Comparison of ENCODE assay signal across 21 cellular contexts in genomic region chr10:3772349-3773222, GRCh38. TPM values are rescaled to one million over a fixed set of nuclear protein-coding genes. Genes with fewer than 3 reads are reported as not detected.
DNase-seq lines count a peak whose midpoint lies in the region; ATAC-seq, FAIRE-seq and TF ChIP-seq lines count a peak whose summit lies in the region.
"Had no signal": no experiment of that assay in that cellular context is flagged by ENCODE, and none has a peak within 500 bp of the region (broad histone marks: within the 10 kb centered on the region; RNA-seq: fewer than 3 reads in every experiment).

No MANE protein-coding gene starts in this region.

- H2AFZ ChIP-seq in HepG2 (ENCODE audit: low read length): no peak overlapping the region

- TF ChIP-seq POLR2A in HepG2 (IDR thresholded peaks at IDR 0.05; ENCODE audit: insufficient read depth in 1 of 2, low read depth in 2 of 2, low read length in 2 of 2) (peak in 1 of 2 experiments; percentile 35; a peak in 1 of 4 replicates), right lobe of liver (IDR thresholded peaks at IDR 0.05) (no peak)

- TF ChIP-seq CTCF in HepG2 (CRISPR knock-in tag; IDR thresholded peaks at IDR 0.05): no peak
- TF ChIP-seq CTCF in right lobe of liver (IDR thresholded peaks at IDR 0.05): no peak

- H3K4me1 ChIP-seq in HepG2 (ENCODE audit: insufficient read depth, low read length): peaks cover 4% of the 10 kb centered on the region
- H3K4me1 ChIP-seq in right lobe of liver: no peaks in the 10 kb centered on the region

- in situ Hi-C loops in HepG2 (cut with HindIII; ENCODE audit: extremely low pct_ligation_motif_present, low pct_unique_long_range_greater_than_20kb): loop anchor here (25.0 kb wide), 1 partner anchor 535 kb away; no protein-coding TSS in a partner anchor
- in situ Hi-C loops in G401 (cut with HindIII; ENCODE audit: low sequenced_read_pairs): no loop called here

- TF ChIP-seq EP300 in HepG2 (IDR thresholded peaks at IDR 0.05; ENCODE audit: low read depth in 2 of 2, low read length in 2 of 2) (no peak), HepG2 (CRISPR knock-in tag; IDR thresholded peaks at IDR 0.05; ENCODE audit: borderline replicate concordance) (no peak)

- WGBS in HepG2 (ENCODE audit: low lambda C conversion rate): 87% methylated on average over 12 of the region's 12 CpGs
- 82% methylated on average over 12 of the region's 12 CpGs for WGBS in right lobe of liver (ENCODE audit: insufficient coverage, low coverage, low lambda C conversion rate, missing lambda C conversion rate)

- no peak for DNase-seq in HepG2 (ENCODE audit: low spot score)
- no peak for DNase-seq in right lobe of liver
- peak; percentile 29 for DNase-seq in ecto neural progenitor cell (ENCODE audit: low spot score)
- peak; percentile 24 for DNase-seq in left lobe of liver (ENCODE audit: low spot score)
- DNase-seq in NCI-H69 (lab: John Stamatoyannopoulos, UW): no peak
- no peak for DNase-seq in G401 (ENCODE audit: low spot score)
- no peak for DNase-seq in NCI-H2227 (lab: John Stamatoyannopoulos, UW; ENCODE audit: unreplicated experiment)
- DNase-seq: activated gamma-delta T cell; Caco-2; cortex of kidney; naive B cell; NCI-H1092; NCI-H187; NCI-H526 treated with DMSO at 0.1 percent for 48 hours; SK-N-SH; stimulated activated CD4-positive, alpha-beta T cell treated with anti-CD3 and anti-CD28 coated beads, Interleukin-2, amount 100 ng/mL, for 48 hours had no signal

- BruUV-seq in HepG2 (replicated peaks; lab: Mats Ljungman, UMichigan): no TSS peak

- H3K4me2 ChIP-seq in HepG2 (ENCODE audit: low read depth, low read length): no peak overlapping the region
- H3K4me2 ChIP-seq: BLaER1 treated with 17β-estradiol and CSF1 and Interleukin-3, amounts not matched to agents 10 nM and 100 nM; SK-N-SH had no signal

- no peak overlapping the region for H3K27ac ChIP-seq in HepG2 (ENCODE audit: extremely low read length, insufficient read depth, low read length)
- no peak overlapping the region for H3K27ac ChIP-seq in right lobe of liver
- H3K27ac ChIP-seq: BLaER1 treated with 17β-estradiol and CSF1 and Interleukin-3, amounts not matched to agents 10 nM and 100 nM had no signal

- ATAC-seq in HepG2 (no peak; the same call in 2 of the 3 replicates), right lobe of liver (no peak), left lobe of liver (no peak), GM18511 (IDR thresholded peaks at IDR 0.05; ENCODE audit: unreplicated experiment) (no peak)
- ATAC-seq: stimulated activated memory B cell treated with anti-CD40 and anti-IgM and Interleukin-4, amounts not matched to agents 10 μg/mL and 1 μg/mL and 100 μg/mL, for 72 hours had no signal

- TF ChIP-seq RAD21 in HepG2 (CRISPR knock-in tag; IDR thresholded peaks at IDR 0.05): no peak

- CTCF ChIA-PET in HepG2 (lab: Yijun Ruan, JAX; ENCODE audit: low intra/inter-chr PET ratio, low total read pairs): no interaction called here

- H4K20me1 ChIP-seq in HepG2 (ENCODE audit: insufficient read depth, low read length): peaks cover 7% of the 10 kb centered on the region

- intact Hi-C loops in HepG2 (cut with micrococcal nuclease; ENCODE audit: unreplicated experiment) (loop anchor here (2.0 to 10.0 kb wide), 2 partner anchors 38 to 538 kb away; no protein-coding TSS in a partner anchor), right lobe of liver (cut with DNase I) (no loop called here)

- H3K9ac ChIP-seq in HepG2 (ENCODE audit: insufficient read depth, low read depth, low read length): no peak overlapping the region
- H3K9ac ChIP-seq: BLaER1 treated with 17β-estradiol and CSF1 and Interleukin-3, amounts not matched to agents 10 nM and 100 nM; SK-N-SH had no signal

- H3K36me3 ChIP-seq in HepG2 (replicated peaks in 1 of 2; ENCODE audit: control insufficient read depth in 1 of 2, insufficient read depth in 2 of 2, low read length in 2 of 2): peaks cover 1 to 6% of the 10 kb centered on the region in 2 experiments; a peak in 4 of 5 replicates
- H3K36me3 ChIP-seq in right lobe of liver: peaks cover 7 to 18% (median 12%) of the 10 kb centered on the region in 4 donors

- no peak overlapping the region for H3K4me3 ChIP-seq in HepG2 (replicated peaks in 1 of 3; ENCODE audit: insufficient read depth in 1 of 3, low read depth in 2 of 3, low read length in 3 of 3)
- H3K4me3 ChIP-seq in right lobe of liver: no peak overlapping the region
- H3K4me3 ChIP-seq: BLaER1 treated with 17β-estradiol and CSF1 and Interleukin-3, amounts not matched to agents 10 nM and 100 nM had no signal

- H3K9me3 ChIP-seq in HepG2 (ENCODE audit: low read length): no peaks in the 10 kb centered on the region
- no peaks in the 10 kb centered on the region for H3K9me3 ChIP-seq in right lobe of liver
- H3K9me3 ChIP-seq: Caco-2, SK-N-SH had no signal

- H3K79me2 ChIP-seq in HepG2 (ENCODE audit: insufficient read depth, low read length): no peaks in the 10 kb centered on the region

- POLR2A ChIA-PET in HepG2 (lab: Yijun Ruan, JAX): interaction anchor here (0.7 to 1.3 kb wide), 2 partner anchors 9 to 13 kb away, joined by 3 read pairs; partner anchors contain the start of gene KLF6

- no peak for FAIRE-seq in HepG2 (lab: Jason Lieb, UNC)
- FAIRE-seq: GM12892, urothelium cell line had no signal

- H3K27me3 ChIP-seq in HepG2 (ENCODE audit: control insufficient read depth in 1 of 2, insufficient read depth in 2 of 2, low read length in 2 of 2): no peaks in the 10 kb centered on the region
- H3K27me3 ChIP-seq in right lobe of liver: no peaks in the 10 kb centered on the region
- H3K27me3 ChIP-seq: BLaER1 treated with 17β-estradiol and CSF1 and Interleukin-3, amounts not matched to agents 10 nM and 100 nM had no signal

TF ChIP-seq in HepG2, 621 proteins besides CTCF, POLR2A, EP300 and RAD21:
- TF ChIP-seq SOX13 (IDR thresholded peaks at IDR 0.05) (no peak), SOX13 (CRISPR knock-in tag; conservative IDR thresholded peaks at IDR 0.05 in 1 of 2, IDR thresholded peaks at IDR 0.05 in 1 of 2) (peak in 1 of 2 experiments; percentile 70; a peak in 1 of 4 replicates), SALL1 (CRISPR knock-in tag; IDR thresholded peaks at IDR 0.05) (no peak), FOSL1 (CRISPR knock-in tag; IDR thresholded peaks at IDR 0.05; ENCODE audit: borderline replicate concordance) (no peak), ZMYM3 (CRISPR knock-in tag; IDR thresholded peaks at IDR 0.05) (no peak), STAG1 (CRISPR knock-in tag; IDR thresholded peaks at IDR 0.05) (0 out of 2 replicates have a peak, but pooled peaks have one; percentile 8)
TF ChIP-seq in HepG2: peak in this region for 2.

RNA-seq across cellular contexts. Expression of gene KLF6, which starts 12.4 kb away (rescaled TPM):
- 13.5 and 27.0 TPM in 2 replicates for total RNA-seq in HepG2 (2016; rRNA removed; fragmentation: Illumina TruSeq; extraction: Trizol)
- total RNA-seq in HepG2 (2016; cell fraction: cytosol; rRNA removed; fragmentation: Illumina TruSeq; extraction: Trizol; ENCODE audit: low read depth): 17.4 and 21.1 TPM in 2 replicates
- 13.7 and 28.9 TPM in 2 replicates for total RNA-seq in HepG2 (2016; cell fraction: insoluble cytoplasmic fraction; rRNA removed; fragmentation: Illumina TruSeq; extraction: Trizol)
- 23.0 and 29.0 TPM in 2 replicates for total RNA-seq in HepG2 (2016; cell fraction: membrane; rRNA removed; fragmentation: Illumina TruSeq; extraction: Trizol)
- 106 and 113 TPM in 2 replicates for total RNA-seq in HepG2 (2016; cell fraction: nucleus; rRNA removed; fragmentation: Illumina TruSeq; extraction: Trizol)
- polyA plus RNA-seq in HepG2 (2011; rRNA removed): 71.9 and 75.4 TPM in 2 replicates
- polyA plus RNA-seq in HepG2 (2011; cell fraction: cytosol; rRNA removed): 35.6 and 36.3 TPM in 2 replicates
- 201 and 233 TPM in 2 replicates for polyA plus RNA-seq in HepG2 (2011; cell fraction: nucleus; rRNA removed)
- polyA plus RNA-seq in HepG2 (2012): 28.6 and 64.6 TPM in 2 replicates
- 2.8 and 3.6 TPM in 2 replicates for polyA plus RNA-seq in HepG2 (2016; cell fraction: cytosol; fragmentation: Illumina TruSeq; extraction: Trizol; ENCODE audit: low read depth)
- polyA plus RNA-seq in HepG2 (2016; cell fraction: insoluble cytoplasmic fraction; fragmentation: Illumina TruSeq; extraction: Trizol; ENCODE audit: low read depth): 25.4 and 29.8 TPM in 2 replicates
- 11.0 and 14.7 TPM in 2 replicates for polyA plus RNA-seq in HepG2 (2016; cell fraction: membrane; fragmentation: Illumina TruSeq; extraction: Trizol; ENCODE audit: low read depth)
- 165 and 176 TPM in 2 replicates for polyA plus RNA-seq in HepG2 (2016; cell fraction: nucleus; fragmentation: Illumina TruSeq; extraction: Trizol; ENCODE audit: insufficient read depth, low read depth)
- 46.3 and 318 TPM in 2 replicates for polyA minus RNA-seq in HepG2 (2011; rRNA and poly(A)+ RNA removed; ENCODE audit: low replicate concordance)
- polyA minus RNA-seq in HepG2 (2011; cell fraction: cytosol; rRNA and poly(A)+ RNA removed): 50.8 and 67.4 TPM in 2 replicates
- 544 and 615 TPM in 2 replicates for polyA minus RNA-seq in HepG2 (2011; cell fraction: nucleus; rRNA and poly(A)+ RNA removed)
- 10 to 100 TPM; 25.2 to 86.4 (median 75.2) TPM for total RNA-seq in right lobe of liver
- 27.3 TPM for total RNA-seq in left lobe of liver
- total RNA-seq in G401 (2014; rRNA removed; shearing (Covaris generic)): 25.8 and 35.8 TPM in 2 replicates

Comparison
In these comparisons a context has a peak if more than half of its experiments do, and no peak if none do; other contexts are left out.
1. DNase-seq: peak in ecto neural progenitor cell (single experiment) and left lobe of liver (single experiment); none in HepG2 (single experiment), right lobe of liver (0 of 3), NCI-H69 (single experiment), G401 (single experiment) and NCI-H2227 (single experiment).